Comparison of ENCODE assay signal across 14 cellular contexts in the genomic region with DNA sequence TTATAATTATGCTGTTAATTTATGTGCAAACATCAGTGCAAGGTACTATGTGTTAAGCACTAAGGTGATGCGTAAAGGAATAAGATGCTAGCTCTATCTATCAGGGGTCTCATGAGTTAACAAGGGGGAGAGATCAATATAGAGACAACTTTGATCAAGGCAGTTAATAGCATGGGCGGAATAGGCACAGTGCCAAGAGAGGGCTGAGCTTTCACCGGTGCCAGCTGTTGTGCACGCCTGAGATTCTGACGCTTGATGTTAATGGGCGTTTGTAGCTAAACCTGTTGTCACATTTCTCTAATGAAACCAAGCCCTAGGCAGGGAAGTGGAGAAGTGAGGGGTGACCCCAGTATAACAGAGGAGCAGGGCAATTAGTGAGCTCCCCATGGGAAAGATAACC.
"Had no signal": no experiment of that assay in that cellular context is flagged by ENCODE, and none has a peak within 500 bp of the region (broad histone marks: within the 10 kb centered on the region; RNA-seq: fewer than 3 reads in every experiment).

No MANE protein-coding gene starts in this region.

- ATAC-seq: activated naive CD8-positive, alpha-beta T cell treated with anti-CD3 and anti-CD28 coated beads, Interleukin-2, amount 50 U/mL, for 24 hours; sciatic nerve; stimulated activated naive CD8-positive, alpha-beta T cell treated with anti-CD3 and anti-CD28 coated beads, Interleukin-15, amount 100 ng/mL, for 72 hours; WTC11 had no signal

- DNase-seq: activated CD4-positive, alpha-beta T cell treated with anti-CD3 and anti-CD28 coated beads for 48 hours; activated naive CD4-positive, alpha-beta T cell treated with Interleukin-2 at 50 U/mL for 16 hours; activated naive CD8-positive, alpha-beta T cell treated with anti-CD3 and anti-CD28 coated beads, Interleukin-2, amount 50 U/mL, for 24 hours; dorsolateral prefrontal cortex; kidney glomerular epithelial cell; nephron progenitor cell; stimulated activated CD4-positive, alpha-beta T cell treated with anti-CD3 and anti-CD28 coated beads, Interleukin-4, amount 100 ng/mL, for 1 hour; stimulated activated CD8-positive, alpha-beta memory T cell treated with anti-CD3 and anti-CD28 coated beads, Interleukin-4, amount 100 ng/mL, for 48 hours; stimulated activated naive CD8-positive, alpha-beta T cell treated with anti-CD3 and anti-CD28 coated beads, Interleukin-15, amount 100 ng/mL, for 72 hours; testis had no signal

- H3K4me2 ChIP-seq: hepatocyte had no signal

- H3K27ac ChIP-seq: dorsolateral prefrontal cortex, hepatocyte, testis had no signal

- FAIRE-seq: astrocyte had no signal

- H3K9me3 ChIP-seq: testis had no signal

- H3K4me3 ChIP-seq: dorsolateral prefrontal cortex, hepatocyte, testis had no signal

- H3K4me1 ChIP-seq: testis had no signal

- H3K27me3 ChIP-seq: hepatocyte, testis had no signal

- H3K79me2 ChIP-seq: hepatocyte had no signal
